Comparison of ENCODE assay signal across 8 cellular contexts in the genomic region with DNA sequence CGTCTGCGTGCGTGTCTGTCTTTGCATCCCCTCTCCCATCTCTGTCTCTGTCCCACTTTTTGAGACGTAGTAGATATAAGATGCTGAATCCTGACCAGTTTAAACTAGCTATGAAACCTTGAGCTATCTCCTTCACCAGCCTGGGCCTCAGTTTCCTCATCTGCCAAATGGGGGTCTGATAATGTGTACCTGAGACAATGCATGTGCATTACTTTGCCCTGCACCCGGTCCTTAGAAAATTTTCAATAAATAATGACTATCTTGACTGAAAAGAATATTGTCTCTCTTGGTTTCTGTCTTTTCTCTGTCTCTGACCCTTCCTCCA. TPM values are rescaled to one million over a fixed set of nuclear protein-coding genes. Genes with fewer than 3 reads are reported as not detected.
A peak's percentile ranks its signal among the peaks of the same experiment; 100 is the strongest.
DNase-seq lines count a peak whose midpoint lies in the region; ATAC-seq and TF ChIP-seq lines count a peak whose summit lies in the region.

No MANE protein-coding gene starts in this region.

- H3K4me2 ChIP-seq in Loucy (ENCODE audit: low read depth, low read length, poor library complexity, severe bottlenecking): peak overlapping the region; percentile 96

- no peaks in the 10 kb centered on the region for H3K36me3 ChIP-seq in Loucy (ENCODE audit: insufficient read depth, low read length)

- H3K9me3 ChIP-seq in Loucy (ENCODE audit: insufficient read depth, low read depth, low read length): no peaks in the 10 kb centered on the region

- peak overlapping the region; percentile 71 for H3K4me3 ChIP-seq in AG10803 (ENCODE audit: low read length)
- H3K4me3 ChIP-seq in Loucy (ENCODE audit: low read length, poor library complexity, severe bottlenecking): peak overlapping the region; percentile 96

- peaks cover 13% of the 10 kb centered on the region for H3K4me1 ChIP-seq in Loucy (ENCODE audit: insufficient read depth, low read length, poor library complexity, severe bottlenecking)

- peak overlapping the region; percentile 91 for H3K4me3 Mint-ChIP-seq in dendritic cell treated with granulocyte-macrophage colony-stimulating factor and Interleukin-4, amounts not matched to agents 40 ng/mL and 50 ng/mL, for 4 days
- peak overlapping the region; percentile 86 for H3K4me3 Mint-ChIP-seq in natural killer cell treated with Interleukin-12 subunit alpha and Interleukin-12 subunit beta and Interleukin-15 and Interleukin-18, amount 100 ng/mL, for 72 hours

- ATAC-seq in natural killer cell treated with Interleukin-12 subunit alpha and Interleukin-12 subunit beta and Interleukin-15 and Interleukin-18, amount 100 ng/mL, for 72 hours: no peak
- ATAC-seq in GM18873 (IDR thresholded peaks at IDR 0.05; ENCODE audit: low FRiP score, unreplicated experiment): no peak

- no peaks in the 10 kb centered on the region for H3K9me2 ChIP-seq in Loucy (replicated peaks; ENCODE audit: low read depth, low read length)

- peaks cover 18% of the 10 kb centered on the region for H3K36me3 Mint-ChIP-seq in dendritic cell treated with granulocyte-macrophage colony-stimulating factor and Interleukin-4, amounts not matched to agents 40 ng/mL and 50 ng/mL, for 4 days (ENCODE audit: low read depth)
- H3K36me3 Mint-ChIP-seq in natural killer cell treated with Interleukin-12 subunit alpha and Interleukin-12 subunit beta and Interleukin-15 and Interleukin-18, amount 100 ng/mL, for 72 hours: no peaks in the 10 kb centered on the region

- H3K4me1 Mint-ChIP-seq in dendritic cell treated with granulocyte-macrophage colony-stimulating factor and Interleukin-4, amounts not matched to agents 40 ng/mL and 50 ng/mL, for 4 days (ENCODE audit: low read depth): peaks cover 8% of the 10 kb centered on the region
- H3K4me1 Mint-ChIP-seq in natural killer cell treated with Interleukin-12 subunit alpha and Interleukin-12 subunit beta and Interleukin-15 and Interleukin-18, amount 100 ng/mL, for 72 hours (ENCODE audit: low read depth in 2 of 2): peaks cover 6 to 15% of the 10 kb centered on the region in 2 donors

- no peaks in the 10 kb centered on the region; the same call in 1 of the 2 replicates for H3F3A ChIP-seq in Loucy (ENCODE audit: low read depth)

- H3K27me3 ChIP-seq in Loucy (ENCODE audit: insufficient read depth, low read length, poor library complexity, severe bottlenecking): no peaks in the 10 kb centered on the region

- DNase-seq in AG10803 (ENCODE audit: low read depth) (no peak), GM19238 (ENCODE audit: insufficient read length, low spot score) (no peak), A172 (ENCODE audit: low spot score) (no peak)
- no peak for DNase-seq in natural killer cell treated with Interleukin-12 subunit alpha and Interleukin-12 subunit beta and Interleukin-15 and Interleukin-18, amount 100 ng/mL, for 72 hours (ENCODE audit: low spot score)
- DNase-seq in stimulated activated CD4-positive, alpha-beta T cell treated with anti-CD3 and anti-CD28 coated beads, Interleukin-4, amount 100 ng/mL, for 1 hour: no peak

- H4K20me1 ChIP-seq in Loucy (ENCODE audit: insufficient read depth, low read length, poor library complexity, severe bottlenecking): peaks cover 3% of the 10 kb centered on the region

- H3K9ac ChIP-seq in Loucy (ENCODE audit: low read depth, low read length, poor library complexity, severe bottlenecking): peak overlapping the region; percentile 84

- peak overlapping the region; percentile 94 for H3K27ac Mint-ChIP-seq in dendritic cell treated with granulocyte-macrophage colony-stimulating factor and Interleukin-4, amounts not matched to agents 40 ng/mL and 50 ng/mL, for 4 days
- peak overlapping the region; percentile 36 to 61 for H3K27ac Mint-ChIP-seq in natural killer cell treated with Interleukin-12 subunit alpha and Interleukin-12 subunit beta and Interleukin-15 and Interleukin-18, amount 100 ng/mL, for 72 hours

- TF ChIP-seq CTCF in AG10803 (conservative IDR thresholded peaks at IDR 0.05; ENCODE audit: low read length) (no peak), Loucy (conservative IDR thresholded peaks at IDR 0.05; ENCODE audit: low read length) (no peak)

- no peaks in the 10 kb centered on the region for H3K27me3 Mint-ChIP-seq in dendritic cell treated with granulocyte-macrophage colony-stimulating factor and Interleukin-4, amounts not matched to agents 40 ng/mL and 50 ng/mL, for 4 days
- H3K27me3 Mint-ChIP-seq in natural killer cell treated with Interleukin-12 subunit alpha and Interleukin-12 subunit beta and Interleukin-15 and Interleukin-18, amount 100 ng/mL, for 72 hours: peaks cover 0 to 10% of the 10 kb centered on the region in 2 donors

- intact Hi-C loops in dendritic cell treated with granulocyte-macrophage colony-stimulating factor and Interleukin-4, amounts not matched to agents 40 ng/mL and 50 ng/mL, for 4 days (cut with micrococcal nuclease): no loop called here

- no peaks in the 10 kb centered on the region for H3K9me3 Mint-ChIP-seq in dendritic cell treated with granulocyte-macrophage colony-stimulating factor and Interleukin-4, amounts not matched to agents 40 ng/mL and 50 ng/mL, for 4 days
- no peaks in the 10 kb centered on the region for H3K9me3 Mint-ChIP-seq in natural killer cell treated with Interleukin-12 subunit alpha and Interleukin-12 subunit beta and Interleukin-15 and Interleukin-18, amount 100 ng/mL, for 72 hours

- peaks cover 18% of the 10 kb centered on the region for H3K79me2 ChIP-seq in Loucy (ENCODE audit: insufficient read depth, low read length)

- peak overlapping the region; percentile 97 for H2AFZ ChIP-seq in Loucy (ENCODE audit: low read length)

RNA-seq across cellular contexts. Expression of gene KANTR, which starts 0.6 kb away (rescaled TPM):
- 10 to 100 TPM in 1 of 2 donors, 1 to 10 TPM in 1; 5.7 to 17.6 TPM for total RNA-seq in natural killer cell treated with Interleukin-12 subunit alpha and Interleukin-12 subunit beta and Interleukin-15 and Interleukin-18, amount 100 ng/mL, for 72 hours
- 4.4 and 6.0 TPM in 2 replicates for total RNA-seq in A172 (2014; rRNA removed; shearing (Covaris generic))

RNA-seq across cellular contexts. Expression of gene TSPYL2, which starts 12.4 kb away (rescaled TPM):
- 10 to 100 TPM; 17.6 to 35.8 TPM for total RNA-seq in natural killer cell treated with Interleukin-12 subunit alpha and Interleukin-12 subunit beta and Interleukin-15 and Interleukin-18, amount 100 ng/mL, for 72 hours
- 8.5 and 9.4 TPM in 2 replicates for total RNA-seq in A172 (2014; rRNA removed; shearing (Covaris generic))

RNA-seq across cellular contexts. Expression of gene GPR173, which starts 46.0 kb away (rescaled TPM):
- total RNA-seq in natural killer cell treated with Interleukin-12 subunit alpha and Interleukin-12 subunit beta and Interleukin-15 and Interleukin-18, amount 100 ng/mL, for 72 hours: not detected
- 0.47 and 0.72 TPM in 2 replicates for total RNA-seq in A172 (2014; rRNA removed; shearing (Covaris generic))
